Comparison of ENCODE assay signal across 8 cellular contexts in genomic region chr10:38003588-38003987, GRCh38.
"Had no signal": no experiment of that assay in that cellular context is flagged by ENCODE, and none has a peak within 500 bp of the region (broad histone marks: within the 10 kb centered on the region; RNA-seq: fewer than 3 reads in every experiment).

No MANE protein-coding gene starts in this region.

- DNase-seq: GOT3, H7, HFFc6, IMR-90, KBM-7 had no signal

- H3K4me3 Mint-ChIP-seq: HFFc6 had no signal

- FAIRE-seq: HTR-8/SVneo had no signal

- H3K27ac Mint-ChIP-seq: HFFc6 had no signal

- H3K4me1 ChIP-seq: HAP-1 had no signal

- H3K4me3 ChIP-seq: HAP-1 had no signal

- H3K36me3 ChIP-seq: HAP-1 had no signal

- H3K9me3 ChIP-seq: HAP-1 had no signal

- H3K9me3 Mint-ChIP-seq: HFFc6 had no signal

- ATAC-seq: HCT116 had no signal
